In the genomic region with DNA sequence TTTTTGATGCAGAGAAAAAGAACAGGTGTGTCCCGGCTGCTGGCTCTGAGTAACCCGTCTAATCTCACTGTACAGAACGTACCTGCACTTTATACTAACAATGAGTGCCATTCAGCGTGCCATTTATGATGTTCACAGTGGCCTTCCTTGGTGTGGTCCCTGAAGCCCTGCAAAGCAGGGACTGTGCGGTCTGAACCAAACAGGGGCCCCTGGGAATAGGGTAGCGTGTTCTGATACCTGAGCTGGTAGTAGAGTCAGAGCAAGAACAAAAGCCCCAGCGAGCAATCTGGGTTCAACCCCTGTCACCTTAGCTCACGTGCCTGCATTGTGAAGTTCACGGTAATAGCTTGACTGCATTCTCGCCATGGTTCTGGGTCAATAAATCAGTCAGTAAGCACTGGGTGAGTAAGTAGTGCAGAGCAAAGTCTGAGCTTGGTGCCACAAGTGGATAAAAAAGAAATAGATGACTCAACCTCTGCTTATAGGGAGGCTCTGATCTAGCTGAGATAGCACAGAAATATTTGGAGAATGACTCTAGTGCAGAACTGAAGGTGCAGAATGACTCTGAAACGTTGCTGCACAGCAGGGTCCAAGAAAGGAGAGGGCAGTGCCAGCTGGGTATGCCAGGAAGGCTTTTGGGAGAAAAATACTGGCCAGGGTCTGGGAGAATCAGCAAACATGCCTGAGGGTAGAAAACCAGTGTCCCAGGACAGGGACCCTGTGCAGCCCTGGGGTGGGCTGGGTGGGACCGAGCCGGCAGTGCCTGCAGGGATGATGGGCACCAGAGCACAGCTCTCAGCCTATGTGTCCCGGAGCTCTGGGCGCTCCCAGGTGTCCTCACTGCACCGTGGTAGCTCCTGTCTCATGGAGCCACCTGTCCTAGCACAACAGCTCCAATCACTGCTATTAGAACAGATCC, we compare ENCODE assay signal across 7 cellular contexts.
DNase-seq lines count a peak whose midpoint lies in the region; ATAC-seq lines count a peak whose summit lies in the region.

No MANE protein-coding gene starts in this region.

- no peaks in the 10 kb centered on the region for H3K9me3 Mint-ChIP-seq in activated T-cell treated with anti-CD3 and anti-CD28 coated beads, Interleukin-2, amount 50 U/mL, for 72 hours

- peak; percentile 65 to 66 for DNase-seq in activated T-cell treated with anti-CD3 and anti-CD28 coated beads, Interleukin-2, amount 50 U/mL, for 72 hours
- DNase-seq in mucosa of gallbladder (ENCODE audit: low spot score) (peak; percentile 87), COR-L47 (lab: John Stamatoyannopoulos, UW) (no peak)
- DNase-seq in activated naive CD4-positive, alpha-beta T cell treated with anti-CD3 and anti-CD28 coated beads, Interleukin-2, amount 50 U/mL, for 16 hours, result no peak

- H3K27ac Mint-ChIP-seq in activated T-cell treated with anti-CD3 and anti-CD28 coated beads, Interleukin-2, amount 50 U/mL, for 72 hours, result no peak overlapping the region

- H3K4me3 Mint-ChIP-seq in activated T-cell treated with anti-CD3 and anti-CD28 coated beads, Interleukin-2, amount 50 U/mL, for 72 hours, result peak overlapping the region in 1 of 2 donors; percentile 20

- peaks cover 26% of the 10 kb centered on the region for H3K27me3 Mint-ChIP-seq in activated T-cell treated with anti-CD3 and anti-CD28 coated beads, Interleukin-2, amount 50 U/mL, for 72 hours (ENCODE audit: low read depth)

- peaks cover 38% of the 10 kb centered on the region for H3K4me1 Mint-ChIP-seq in activated T-cell treated with anti-CD3 and anti-CD28 coated beads, Interleukin-2, amount 50 U/mL, for 72 hours (ENCODE audit: low read depth)

- H3K36me3 Mint-ChIP-seq in activated T-cell treated with anti-CD3 and anti-CD28 coated beads, Interleukin-2, amount 50 U/mL, for 72 hours (ENCODE audit: insufficient read depth in 2 of 2), result no peaks in the 10 kb centered on the region

- peak; percentile 78 for ATAC-seq in GM18870 (IDR thresholded peaks at IDR 0.05; ENCODE audit: unreplicated experiment)
- peak; percentile 67 for ATAC-seq in HG03064 (IDR thresholded peaks at IDR 0.05; ENCODE audit: low read depth, unreplicated experiment)
- ATAC-seq in activated T-cell treated with anti-CD3 and anti-CD28 coated beads, Interleukin-2, amount 50 U/mL, for 72 hours (replicated peaks in 1 of 2), result peak; percentile 94
- ATAC-seq in HG02885 (IDR thresholded peaks at IDR 0.05; ENCODE audit: poor library complexity, unreplicated experiment), result no peak

Comparison
In these comparisons a context has a peak if more than half of its experiments do, and no peak if none do; other contexts are left out.
1. DNase-seq: peak in activated T-cell treated with anti-CD3 and anti-CD28 coated beads, Interleukin-2, amount 50 U/mL, for 72 hours (2 of 2) and mucosa of gallbladder (single experiment); none in COR-L47 (single experiment) and activated naive CD4-positive, alpha-beta T cell treated with anti-CD3 and anti-CD28 coated beads, Interleukin-2, amount 50 U/mL, for 16 hours (single experiment).